1 cellular context compared by ENCODE assay signal in the genomic region with DNA sequence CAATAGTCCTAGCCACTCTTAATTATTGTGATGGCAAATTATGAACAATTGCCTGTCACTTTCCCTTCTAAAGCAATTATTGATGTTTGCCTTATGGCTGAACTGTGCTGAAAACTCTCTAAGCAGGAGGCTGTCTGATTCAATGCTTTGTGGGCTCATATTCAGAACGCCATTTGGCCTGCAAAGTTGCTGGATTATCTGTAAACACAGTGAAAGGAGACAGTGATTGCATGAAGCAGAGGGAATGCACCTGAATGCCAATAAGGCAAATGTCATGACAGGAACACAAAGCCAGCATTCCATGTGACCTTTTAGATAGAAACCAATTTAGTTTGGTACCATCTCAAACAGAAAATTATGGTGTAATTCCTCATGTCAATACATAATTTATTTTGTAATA.
TF ChIP-seq lines count a peak whose summit lies in the region.

No MANE protein-coding gene starts in this region.

TF ChIP-seq in H1, 55 proteins besides CTCF, POLR2A, EP300 and RAD21 (continued from another document):
- TF ChIP-seq JUN (IDR thresholded peaks at IDR 0.05; ENCODE audit: low read depth, low read length) (no peak), FOSL1 (IDR thresholded peaks at IDR 0.05; ENCODE audit: insufficient read depth, low read depth, low read length) (no peak), EZH2 (IDR thresholded peaks at IDR 0.05; ENCODE audit: low read depth, low read length, severe bottlenecking) (no peak), KDM4A (IDR thresholded peaks at IDR 0.05; ENCODE audit: low read depth, low read length, severe bottlenecking) (no peak), TEAD4 (IDR thresholded peaks at IDR 0.05; ENCODE audit: low read depth, low read length) (no peak), YY1 (IDR thresholded peaks at IDR 0.05; ENCODE audit: low read depth, low read length) (no peak), SIX5 (IDR thresholded peaks at IDR 0.05; ENCODE audit: low read depth, low read length) (no peak), GABPA (IDR thresholded peaks at IDR 0.05; ENCODE audit: borderline replicate concordance, insufficient read depth, low read length) (no peak)
TF ChIP-seq in H1: peak in this region for 0.
